Comparison of ENCODE assay signal across 8 cellular contexts in the genomic region with DNA sequence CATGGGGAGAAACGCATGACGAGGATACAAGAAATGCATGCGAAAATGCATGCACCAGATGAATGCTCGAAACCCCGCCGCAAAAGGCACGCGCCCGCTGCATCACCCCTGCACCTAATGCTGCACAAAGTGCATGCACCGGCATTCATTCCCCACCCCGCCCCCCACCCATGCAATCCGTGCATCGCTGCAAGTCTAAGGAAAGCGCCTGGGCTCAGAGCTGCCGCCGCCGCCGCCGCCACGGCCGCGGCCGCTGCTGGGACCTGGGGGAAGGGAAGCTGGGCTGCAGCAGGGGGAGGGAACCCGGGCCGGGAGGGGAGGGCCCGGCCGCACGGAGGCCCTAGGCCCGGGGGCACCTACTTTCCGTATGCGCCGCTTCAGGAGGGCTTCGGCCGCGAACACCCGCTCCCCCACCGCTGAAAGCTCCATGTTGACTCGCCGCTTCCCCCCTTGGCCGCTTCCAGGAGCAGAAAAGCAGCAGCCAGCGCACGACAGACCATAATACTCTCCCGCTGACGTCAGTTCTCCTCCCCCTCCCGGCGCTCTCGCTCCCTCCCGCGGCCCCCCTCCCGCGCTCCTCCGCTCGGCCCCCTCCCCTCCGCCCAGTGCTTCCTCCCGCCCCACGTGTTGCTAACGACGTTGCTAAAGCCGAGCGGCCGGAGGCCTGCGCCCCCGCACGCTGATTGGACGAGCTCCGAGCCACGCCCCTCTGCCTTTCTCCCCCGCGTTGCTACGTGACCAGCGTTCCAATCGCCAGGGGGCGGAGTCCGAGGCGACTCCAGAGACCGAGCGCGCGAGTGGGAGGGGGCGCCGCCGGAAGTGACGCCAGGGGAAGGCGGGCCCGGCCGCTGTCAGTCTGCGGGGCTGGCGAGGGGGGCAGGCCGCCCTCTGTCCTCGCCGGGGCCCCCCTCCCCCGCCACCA.
DNase-seq lines count a peak whose midpoint lies in the region; ATAC-seq and TF ChIP-seq lines count a peak whose summit lies in the region.

Gene CBX8 (minus strand): TSS at position 508 of the 922 bp plus-strand sequence. CDS start 79 bp downstream, at position 429.

- peak; percentile 89 for ATAC-seq in GM19025 (IDR thresholded peaks at IDR 0.05; ENCODE audit: low read depth, unreplicated experiment)
- peak; percentile 89 for ATAC-seq in HG03280 (IDR thresholded peaks at IDR 0.05; ENCODE audit: unreplicated experiment)

- TF ChIP-seq CTCF in AG09309 (IDR thresholded peaks at IDR 0.05; ENCODE audit: control insufficient read depth, insufficient read depth, low read depth, low read length, missing control alignments) = peak; percentile 8

- peak within 1 kb of the TSS; percentile 86 for H3K4me3 ChIP-seq in AG09309 (ENCODE audit: control insufficient read depth, low read depth, low read length)

- peak; percentile 96 for DNase-seq in AG09309 (ENCODE audit: low read depth)
- DNase-seq in NCI-H345 treated with DMSO at 0.1 percent for 48 hours (lab: John Stamatoyannopoulos, UW; ENCODE audit: unreplicated experiment) = peak; percentile 99
- DNase-seq in activated CD4-positive, CD25-positive, alpha-beta regulatory T cell treated with anti-CD3 and anti-CD28 coated beads, Interleukin-2, amount 50 U/mL, for 16 hours (ENCODE audit: low read depth, low spot score) = peak; percentile 98
- peak; percentile 97 for DNase-seq in cerebellar cortex (ENCODE audit: low spot score)
- DNase-seq in islet precursor cell = peak; percentile 100
- peak; percentile 99 for DNase-seq in stimulated activated CD4-positive, alpha-beta T cell treated with anti-CD3 and anti-CD28 coated beads, Interleukin-12 subunit alpha, Interleukin-12 subunit beta, amount 100 ng/mL, for 4 hours

Comparison
In these comparisons a context has a peak if more than half of its experiments do, and no peak if none do; other contexts are left out.
1. Peak in every context shown above with its lines: DNase-seq, ATAC-seq and H3K4me3 ChIP-seq.